33 cellular contexts compared by ENCODE assay signal in genomic region chr22:22979954-22980353, GRCh38.
DNase-seq lines count a peak whose midpoint lies in the region; ATAC-seq, FAIRE-seq and TF ChIP-seq lines count a peak whose summit lies in the region.
"Had no signal": no experiment of that assay in that cellular context is flagged by ENCODE, and none has a peak within 500 bp of the region (broad histone marks: within the 10 kb centered on the region; RNA-seq: fewer than 3 reads in every experiment).

No MANE protein-coding gene starts in this region.

- FAIRE-seq in K562 (lab: Jason Lieb, UNC), result no peak
- FAIRE-seq: A204.1, A549, D721Med had no signal

- no peak overlapping the region for H2AFZ ChIP-seq in K562 (ENCODE audit: low read depth, low read length)

- peaks cover 0 to 5% (median 0%) of the 10 kb centered on the region in 5 donors for H3K36me3 Mint-ChIP-seq in naive thymus-derived CD4-positive, alpha-beta T cell
- H3K36me3 Mint-ChIP-seq: CD14-positive monocyte; CD4-positive, CD25-positive, alpha-beta regulatory T cell; CD8-positive, alpha-beta T cell had no signal

- BruUV-seq in K562 (replicated peaks; lab: Mats Ljungman, UMichigan), result no TSS peak

- H3K27me3 Mint-ChIP-seq in naive thymus-derived CD4-positive, alpha-beta T cell, result peaks cover 8 to 31% (median 19%) of the 10 kb centered on the region in 5 donors

- no peak overlapping the region for H3K9ac ChIP-seq in K562 (ENCODE audit: insufficient read depth in 1 of 2, low read depth in 2 of 2, low read length in 2 of 2)
- H3K9ac ChIP-seq: BLaER1; BLaER1 treated with 17β-estradiol and CSF1 and Interleukin-3, amounts not matched to agents 10 nM and 100 nM had no signal

- no peak for TF ChIP-seq POLR2A in K562 (conservative IDR thresholded peaks at IDR 0.05)

- no peak overlapping the region for H3K27ac ChIP-seq in HEK293 (ENCODE audit: extremely low read depth, low read depth, low read length)
- no peak overlapping the region for H3K27ac ChIP-seq in K562 (ENCODE audit: extremely low read depth, low read depth, low read length)
- H3K27ac ChIP-seq in naive thymus-derived CD4-positive, alpha-beta T cell (ENCODE audit: low read depth, low read length), result no peak overlapping the region
- H3K27ac ChIP-seq in WERI-Rb-1, result no peak overlapping the region
- H3K27ac ChIP-seq: 22Rv1; A549; BLaER1; BLaER1 treated with 17β-estradiol and CSF1 and Interleukin-3, amounts not matched to agents 10 nM and 100 nM; C4-2B had no signal

- 1% methylated on average over 1 of the region's 1 CpG for WGBS in K562 (ENCODE audit: insufficient coverage, low coverage, missing lambda C conversion rate)

- H3K27me3 ChIP-seq in K562 (ENCODE audit: control insufficient read depth in 2 of 2, insufficient read depth in 2 of 2, low read length in 2 of 2) (peaks cover 0 to 2% of the 10 kb centered on the region in 2 experiments; a peak in 1 of 5 replicates), WERI-Rb-1 (ENCODE audit: insufficient read depth, low read depth, severe bottlenecking) (no peaks in the 10 kb centered on the region)
- no peaks in the 10 kb centered on the region for H3K27me3 ChIP-seq in naive thymus-derived CD4-positive, alpha-beta T cell (ENCODE audit: control insufficient read depth in 2 of 2, insufficient read depth in 2 of 2, low read length in 2 of 2)
- H3K27me3 ChIP-seq: BE2C; BLaER1; BLaER1 treated with 17β-estradiol and CSF1 and Interleukin-3, amounts not matched to agents 10 nM and 100 nM had no signal

- no peaks in the 10 kb centered on the region for H4K20me1 ChIP-seq in K562 (replicated peaks; ENCODE audit: control insufficient read depth, insufficient read depth, low read length)
- H4K20me1 ChIP-seq: BLaER1; BLaER1 treated with 17β-estradiol and CSF1 and Interleukin-3, amounts not matched to agents 10 nM and 100 nM had no signal

- TF ChIP-seq CTCF in HEK293 (tag by site-specific recombination; IDR thresholded peaks at IDR 0.05) (no peak), K562 (IDR thresholded peaks at IDR 0.05 in 2 of 3, conservative IDR thresholded peaks at IDR 0.05 in 1 of 3; ENCODE audit: insufficient read depth in 2 of 3, low read depth in 1 of 3, low read length in 3 of 3) (no peak), WERI-Rb-1 (IDR thresholded peaks at IDR 0.05; ENCODE audit: low read depth, low read length) (no peak)

- peaks cover 0 to 9% (median 6%) of the 10 kb centered on the region in 7 donors for H3K4me1 Mint-ChIP-seq in naive thymus-derived CD4-positive, alpha-beta T cell
- H3K4me1 Mint-ChIP-seq: CD14-positive monocyte; CD4-positive, alpha-beta memory T cell; CD4-positive, CD25-positive, alpha-beta regulatory T cell had no signal

- H3K36me3 ChIP-seq in HEK293 (ENCODE audit: control insufficient read depth in 2 of 2, insufficient read depth in 1 of 2, low read length in 2 of 2) (no peaks in the 10 kb centered on the region), K562 (ENCODE audit: control insufficient read depth, insufficient read depth, low read length) (no peaks in the 10 kb centered on the region), WERI-Rb-1 (no peaks in the 10 kb centered on the region)
- no peaks in the 10 kb centered on the region for H3K36me3 ChIP-seq in naive thymus-derived CD4-positive, alpha-beta T cell (ENCODE audit: control insufficient read depth in 2 of 3, insufficient read depth in 3 of 3, low read length in 3 of 3)
- H3K36me3 ChIP-seq: BE2C, BLaER1 had no signal

- no peak for TF ChIP-seq RAD21 in K562 (CRISPR knock-in tag; conservative IDR thresholded peaks at IDR 0.05 in 1 of 2, IDR thresholded peaks at IDR 0.05 in 1 of 2)

- no peak for ATAC-seq in K562
- ATAC-seq in naive thymus-derived CD4-positive, alpha-beta T cell, result no peak
- ATAC-seq: A549; CD8-positive, alpha-beta T cell had no signal

- no peak overlapping the region for H3K27ac Mint-ChIP-seq in naive thymus-derived CD4-positive, alpha-beta T cell
- H3K27ac Mint-ChIP-seq: B cell; CD14-positive monocyte; CD4-positive, alpha-beta memory T cell; CD4-positive, alpha-beta T cell; CD4-positive, CD25-positive, alpha-beta regulatory T cell; CD8-positive, alpha-beta memory T cell; CD8-positive, alpha-beta T cell had no signal

- H3K9me3 Mint-ChIP-seq in naive thymus-derived CD4-positive, alpha-beta T cell, result peaks cover 0 to 29% (median 7%) of the 10 kb centered on the region in 11 donors

- H3K9me1 ChIP-seq in K562 (ENCODE audit: control insufficient read depth, insufficient read depth, low read length), result no peaks in the 10 kb centered on the region

- H3K79me2 ChIP-seq in K562 (ENCODE audit: control insufficient read depth, insufficient read depth, low read length), result no peaks in the 10 kb centered on the region

- H3K4me1 ChIP-seq in HEK293 (ENCODE audit: control insufficient read depth, insufficient read depth, low read length) (no peaks in the 10 kb centered on the region), K562 (replicated peaks in 1 of 2; ENCODE audit: control insufficient read depth in 2 of 2, insufficient read depth in 2 of 2, low read length in 2 of 2) (no peaks in the 10 kb centered on the region)
- peaks cover 0 to 9% of the 10 kb centered on the region in 2 donors for H3K4me1 ChIP-seq in naive thymus-derived CD4-positive, alpha-beta T cell (ENCODE audit: control insufficient read depth in 2 of 2, insufficient read depth in 2 of 2, low read length in 2 of 2)
- H3K4me1 ChIP-seq: A549; BE2C; BLaER1; BLaER1 treated with 17β-estradiol and CSF1 and Interleukin-3, amounts not matched to agents 10 nM and 100 nM; Caco-2 had no signal

- H3K4me2 ChIP-seq in K562 (ENCODE audit: insufficient read depth, low read length), result no peak overlapping the region
- H3K4me2 ChIP-seq: A549; BLaER1; BLaER1 treated with 17β-estradiol and CSF1 and Interleukin-3, amounts not matched to agents 10 nM and 100 nM had no signal

- no peak for TF ChIP-seq EP300 in K562 (IDR thresholded peaks at IDR 0.05; ENCODE audit: low read length)

- POLR2A ChIA-PET in HEK293 (lab: Yijun Ruan, JAX), result no interaction called here
- POLR2A ChIA-PET in K562 (lab: Yijun Ruan, JAX), result interaction anchor here (0.9 kb wide), 1 partner anchor 19 kb away, joined by 3 read pairs; no protein-coding TSS in a partner anchor
- POLR2A ChIA-PET in naive thymus-derived CD4-positive, alpha-beta T cell (lab: Charles Lee), result no interaction called here

- no peak overlapping the region for H3K4me3 ChIP-seq in HEK293 (ENCODE audit: low read depth, low read length)
- no peak overlapping the region for H3K4me3 ChIP-seq in K562
- no peak overlapping the region for H3K4me3 ChIP-seq in naive thymus-derived CD4-positive, alpha-beta T cell (ENCODE audit: low read length)
- H3K4me3 ChIP-seq in WERI-Rb-1 (ENCODE audit: low read depth, low read length), result no peak overlapping the region
- H3K4me3 ChIP-seq: A549; BLaER1; BLaER1 treated with 17β-estradiol and CSF1 and Interleukin-3, amounts not matched to agents 10 nM and 100 nM had no signal

- no peak overlapping the region for H3K4me3 Mint-ChIP-seq in naive thymus-derived CD4-positive, alpha-beta T cell
- H3K4me3 Mint-ChIP-seq: B cell; CD14-positive monocyte; CD4-positive, alpha-beta memory T cell; CD4-positive, alpha-beta T cell; CD4-positive, CD25-positive, alpha-beta regulatory T cell; CD8-positive, alpha-beta memory T cell; CD8-positive, alpha-beta T cell had no signal

- intact Hi-C loops in K562 (cut with micrococcal nuclease), result loop anchor here (5.0 kb wide), 1 partner anchor 47 kb away; no protein-coding TSS in a partner anchor
- intact Hi-C loops in naive thymus-derived CD4-positive, alpha-beta T cell (cut with micrococcal nuclease), result no loop called here

- CTCF ChIA-PET in HEK293 (lab: Yijun Ruan, JAX) (interaction anchor here (1.0 to 3.0 kb wide), 2 partner anchors 20 to 148 kb away, joined by 3 to 9 read pairs; no protein-coding TSS in a partner anchor), K562 (lab: Yijun Ruan, JAX; ENCODE audit: low intra/inter-chr PET ratio) (no interaction called here)
- CTCF ChIA-PET in naive thymus-derived CD4-positive, alpha-beta T cell (lab: Charles Lee), result interaction anchor here (0.9 kb wide), 1 partner anchor 21 kb away, joined by 3 read pairs; no protein-coding TSS in a partner anchor

- H3K9me3 ChIP-seq in HEK293 (ENCODE audit: control insufficient read depth, insufficient read depth, low read depth, low read length) (no peaks in the 10 kb centered on the region), K562 (replicated peaks; ENCODE audit: control insufficient read depth, insufficient read depth, low read depth, low read length) (peaks cover 7% of the 10 kb centered on the region), WERI-Rb-1 (ENCODE audit: severe bottlenecking) (peaks cover 11% of the 10 kb centered on the region)
- no peaks in the 10 kb centered on the region for H3K9me3 ChIP-seq in naive thymus-derived CD4-positive, alpha-beta T cell (ENCODE audit: control insufficient read depth in 2 of 3, low read length in 3 of 3)
- H3K9me3 ChIP-seq: BE2C had no signal

- DNase-seq in K562 (ENCODE audit: extremely low read depth in 1 of 4, low spot score in 3 of 4), result no peak
- no peak for DNase-seq in naive thymus-derived CD4-positive, alpha-beta T cell
- no peak for DNase-seq in WERI-Rb-1
- DNase-seq: 8988T; ACHN; AML-193; BE2C; C1 segment of cervical spinal cord; Caco-2; Calu3; CD4-positive, alpha-beta memory T cell; CD4-positive, alpha-beta T cell; CD4-positive, CD25-positive, alpha-beta regulatory T cell; CD8-positive, alpha-beta memory T cell; CD8-positive, alpha-beta T cell; COR-L47; DMS 273 treated with DMSO at 0.1 percent for 48 hours; DMS153; DMS53; DMS79; DMS79 treated with DMSO at 0.1 percent for 48 hours; DND-41; EL had no signal

- in situ Hi-C loops in K562 (cut with MboI), result no loop called here

TF ChIP-seq in HEK293, 187 proteins besides CTCF, POLR2A, EP300 and RAD21:
- TF ChIP-seq ZNF366 (tag by site-specific recombination; conservative IDR thresholded peaks at IDR 0.05) (no peak), SETDB1 (IDR thresholded peaks at IDR 0.05; ENCODE audit: insufficient read length, low read length) (peak; percentile 62)

TF ChIP-seq in K562, 482 proteins besides CTCF, POLR2A, EP300 and RAD21 (continues in another document):
- no peak for TF ChIP-seq MNT (conservative IDR thresholded peaks at IDR 0.05)
- no peak for TF ChIP-seq RUNX1 (IDR thresholded peaks at IDR 0.05; ENCODE audit: low read depth)

Comparison
In these comparisons a context has a peak if more than half of its experiments do, and no peak if none do; other contexts are left out.
1. Of the 44 proteins assayed by ChIP-seq in both K562 and HEK293: peak only in K562: PRDM10; only in HEK293: SETDB1; in both: none; in neither: 42.